In genomic region chr14:105647426-105647783, GRCh38 we compare ENCODE assay signal across 8 cellular contexts.
DNase-seq lines count a peak whose midpoint lies in the region; ATAC-seq and TF ChIP-seq lines count a peak whose summit lies in the region.
"Not testable (repeated sequence)": the region's sequence is repeated elsewhere in the genome, so short reads cannot be mapped to it uniquely, and the experiment has no call there.

No MANE protein-coding gene starts in this region.

- H3K9me3 ChIP-seq in HCT116 (ENCODE audit: control insufficient read depth in 1 of 2, insufficient read depth in 1 of 2, low read depth in 1 of 2, low read length in 2 of 2); lower lobe of right lung; upper lobe of right lung: not testable (repeated sequence)

- H3K4me1 Mint-ChIP-seq in activated B cell treated with CpG ODN at 0.5 μM for 24 hours, result peaks cover 50% of the 10 kb centered on the region
- H3K4me1 Mint-ChIP-seq in stimulated activated effector memory CD8-positive, alpha-beta T cell treated with anti-CD3 and anti-CD28 coated beads, Interleukin-12 subunit alpha, Interleukin-12 subunit beta, amount 100 ng/mL, for 72 hours, result peaks cover 22% of the 10 kb centered on the region

- not testable (repeated sequence) for H4K20me1 ChIP-seq in HCT116 (ENCODE audit: insufficient read depth)

- not testable (repeated sequence) for H3K9me3 Mint-ChIP-seq in activated B cell treated with CpG ODN at 0.5 μM for 24 hours; stimulated activated effector memory CD8-positive, alpha-beta T cell treated with anti-CD3 and anti-CD28 coated beads, Interleukin-12 subunit alpha, Interleukin-12 subunit beta, amount 100 ng/mL, for 72 hours

- H3K27me3 Mint-ChIP-seq in activated B cell treated with CpG ODN at 0.5 μM for 24 hours, result not testable (repeated sequence)

- H3K4me1 ChIP-seq in HCT116 (ENCODE audit: control insufficient read depth in 1 of 2, insufficient read depth in 2 of 2, low read length in 2 of 2); lower lobe of right lung; upper lobe of right lung: not testable (repeated sequence)

- not testable (repeated sequence) for H3K27me3 ChIP-seq in HCT116 (ENCODE audit: insufficient read depth, low read length); lower lobe of right lung (ENCODE audit: low read depth); upper lobe of right lung

- not testable (repeated sequence) for TF ChIP-seq POLR2A in HCT116 (IDR thresholded peaks at IDR 0.05; ENCODE audit: borderline replicate concordance, extremely low read depth, insufficient read depth, insufficient read length)

- POLR2A ChIA-PET in HCT116 (lab: Charles Lee), result not testable (repeated sequence)
- POLR2A ChIA-PET in activated B cell treated with CpG ODN at 0.5 μM for 24 hours (lab: Charles Lee), result interaction anchor here (0.8 to 2.4 kb wide), 6 partner anchors 18 to 448 kb away, joined by 3 to 14 read pairs (median 4); no protein-coding TSS in a partner anchor

- intact Hi-C loops in HCT116 (cut with micrococcal nuclease); activated B cell treated with CpG ODN at 0.5 μM for 24 hours (cut with micrococcal nuclease); lower lobe of right lung (cut with DNase I); upper lobe of right lung (cut with DNase I): not testable (repeated sequence)

- DNase-seq in DMS79 treated with DMSO at 0.1 percent for 48 hours (lab: John Stamatoyannopoulos, UW), result peak; percentile 20
- DNase-seq in HCT116 (ENCODE audit: low read depth, low spot score); activated B cell treated with CpG ODN at 0.5 μM for 24 hours; lower lobe of right lung; omental fat pad (ENCODE audit: low spot score); upper lobe of right lung: not testable (repeated sequence)
- DNase-seq in stimulated activated effector memory CD8-positive, alpha-beta T cell treated with anti-CD3 and anti-CD28 coated beads, Interleukin-12 subunit alpha, Interleukin-12 subunit beta, amount 100 ng/mL, for 72 hours (ENCODE audit: low spot score in 2 of 2), result peak in 1 of 2 donors; percentile 43

- TF ChIP-seq CTCF in HCT116 (IDR thresholded peaks at IDR 0.05 in 2 of 3, conservative IDR thresholded peaks at IDR 0.05 in 1 of 3; ENCODE audit: borderline replicate concordance in 1 of 3, insufficient read depth in 1 of 3, low read depth in 2 of 3, low read length in 2 of 3); activated B cell treated with CpG ODN at 0.5 μM for 24 hours (IDR thresholded peaks at IDR 0.05); lower lobe of right lung (IDR thresholded peaks at IDR 0.05); omental fat pad (IDR thresholded peaks at IDR 0.05); upper lobe of right lung (IDR thresholded peaks at IDR 0.05): not testable (repeated sequence)

- not testable (repeated sequence) for BruUV-seq in HCT116 (replicated peaks; lab: Mats Ljungman, UMichigan)

- H3K4me3 Mint-ChIP-seq in activated B cell treated with CpG ODN at 0.5 μM for 24 hours, result peak overlapping the region; percentile 98
- H3K4me3 Mint-ChIP-seq in stimulated activated effector memory CD8-positive, alpha-beta T cell treated with anti-CD3 and anti-CD28 coated beads, Interleukin-12 subunit alpha, Interleukin-12 subunit beta, amount 100 ng/mL, for 72 hours, result not testable (repeated sequence)

- not testable (repeated sequence) for H3K36me3 ChIP-seq in HCT116 (ENCODE audit: control insufficient read depth in 1 of 2, insufficient read depth in 2 of 2, low read length in 2 of 2); lower lobe of right lung; upper lobe of right lung

- H3K79me2 ChIP-seq in HCT116 (ENCODE audit: insufficient read depth, low read length), result not testable (repeated sequence)

- not testable (repeated sequence) for H3K4me2 ChIP-seq in HCT116 (ENCODE audit: low read length)

- RAD21 ChIA-PET in HCT116 (lab: Charles Lee; ENCODE audit: low non-redundant PET in 1 of 2, low total read pairs in 2 of 2, uncharacterized antibody in 2 of 2, unreplicated experiment in 2 of 2), result not testable (repeated sequence)

- not testable (repeated sequence) for H3K9ac ChIP-seq in HCT116 (ENCODE audit: low read length)

- ATAC-seq in HCT116 (peak; percentile 37), esophagus mucosa (peak; percentile 22), lower lobe of right lung (peak; percentile 11 to 25), omental fat pad (ENCODE audit: low FRiP score) (peak; percentile 31), upper lobe of right lung (peak; percentile 13)
- not testable (repeated sequence) for ATAC-seq in activated B cell treated with CpG ODN at 0.5 μM for 24 hours (ENCODE audit: low read depth); stimulated activated effector memory CD8-positive, alpha-beta T cell treated with anti-CD3 and anti-CD28 coated beads, Interleukin-12 subunit alpha, Interleukin-12 subunit beta, amount 100 ng/mL, for 72 hours

- not testable (repeated sequence) for TF ChIP-seq RAD21 in HCT116 (IDR thresholded peaks at IDR 0.05; ENCODE audit: low read depth)

- H3K27ac ChIP-seq in HCT116 (ENCODE audit: low read depth, low read length); lower lobe of right lung; upper lobe of right lung: not testable (repeated sequence)

- peaks cover 34% of the 10 kb centered on the region for H3K36me3 Mint-ChIP-seq in activated B cell treated with CpG ODN at 0.5 μM for 24 hours (ENCODE audit: low read depth)
- not testable (repeated sequence) for H3K36me3 Mint-ChIP-seq in stimulated activated effector memory CD8-positive, alpha-beta T cell treated with anti-CD3 and anti-CD28 coated beads, Interleukin-12 subunit alpha, Interleukin-12 subunit beta, amount 100 ng/mL, for 72 hours

- H2AFZ ChIP-seq in HCT116 (ENCODE audit: low read depth, low read length, poor library complexity, severe bottlenecking), result not testable (repeated sequence)

- H3K27ac Mint-ChIP-seq in activated B cell treated with CpG ODN at 0.5 μM for 24 hours, result peak overlapping the region; percentile 97
- H3K27ac Mint-ChIP-seq in stimulated activated effector memory CD8-positive, alpha-beta T cell treated with anti-CD3 and anti-CD28 coated beads, Interleukin-12 subunit alpha, Interleukin-12 subunit beta, amount 100 ng/mL, for 72 hours, result peak overlapping the region; percentile 50

- H3K9me2 ChIP-seq in HCT116 (ENCODE audit: insufficient read depth), result not testable (repeated sequence)

- CTCF ChIA-PET in HCT116 (lab: Charles Lee); activated B cell treated with CpG ODN at 0.5 μM for 24 hours (lab: Charles Lee): not testable (repeated sequence)

- not testable (repeated sequence) for H3K4me3 ChIP-seq in HCT116 (replicated peaks in 1 of 2; ENCODE audit: low read depth in 1 of 2, low read length in 2 of 2); lower lobe of right lung; upper lobe of right lung
